27 cellular contexts compared by ENCODE assay signal in the genomic region with DNA sequence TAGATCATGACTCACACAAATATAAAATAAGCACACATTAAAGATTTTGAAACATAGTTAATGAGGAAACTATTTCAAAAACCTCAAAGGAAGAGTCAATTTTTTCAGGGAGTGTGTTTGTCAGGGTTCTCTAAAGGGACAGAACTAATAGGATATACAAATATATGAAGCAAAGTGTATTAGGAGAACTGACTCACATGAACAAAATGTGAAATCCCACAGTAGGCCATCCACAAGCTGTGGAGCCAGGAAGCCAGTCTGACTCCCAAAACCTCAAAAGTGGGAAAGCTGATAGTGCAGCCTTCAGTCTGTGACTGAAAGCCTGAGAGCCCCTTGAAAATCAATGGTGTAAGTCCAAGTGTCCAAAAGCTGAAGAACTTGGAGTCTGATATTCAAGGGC.
"Had no signal": no experiment of that assay in that cellular context is flagged by ENCODE, and none has a peak within 500 bp of the region (broad histone marks: within the 10 kb centered on the region; RNA-seq: fewer than 3 reads in every experiment).

No MANE protein-coding gene starts in this region.

- ATAC-seq: activated naive CD8-positive, alpha-beta T cell treated with anti-CD3 and anti-CD28 coated beads, Interleukin-2, amount 50 U/mL, for 24 hours; body of pancreas; gastroesophageal sphincter; heart left ventricle; left lobe of liver; lower lobe of right lung; natural killer cell; right cardiac atrium; upper lobe of right lung had no signal

- H3K4me3 ChIP-seq: body of pancreas, colonic mucosa, esophagus squamous epithelium, gastroesophageal sphincter, heart left ventricle, lower lobe of right lung, neural progenitor cell, spleen, suprapubic skin, tibial artery, upper lobe of right lung had no signal

- DNase-seq: activated CD4-positive, alpha-beta memory T cell treated with anti-CD3 and anti-CD28 coated beads, Interleukin-2, amount 10 ng/mL, durations not matched to agents 7 days and 5 days; activated CD4-positive, alpha-beta T cell treated with anti-CD3 and anti-CD28 coated beads, Interleukin-2, amount 10 ng/mL, durations not matched to agents 7 days and 5 days; activated CD4-positive, CD25-positive, alpha-beta regulatory T cell treated with anti-CD3 and anti-CD28 coated beads, Interleukin-2, amount 50 U/mL, for 72 hours; activated CD8-positive, alpha-beta memory T cell treated with anti-CD3 and anti-CD28 coated beads, Interleukin-2, amount 50 U/mL, for 48 hours; activated gamma-delta T cell; activated naive CD8-positive, alpha-beta T cell treated with anti-CD3 and anti-CD28 coated beads, Interleukin-2, amount 50 U/mL, for 24 hours; activated T-cell treated with anti-CD3 and anti-CD28 coated beads, Interleukin-2, amount 50 U/mL, for 24 hours; amygdala; body of pancreas; colonic mucosa; effector CD8-positive, alpha-beta T cell; esophagus squamous epithelium; heart left ventricle; hypothalamus; immature natural killer cell; lower lobe of right lung; mesendoderm; natural killer cell; right cardiac atrium; spleen; stimulated activated naive CD4-positive, alpha-beta T cell; tibial artery; upper lobe of right lung had no signal
